ENCODE assay signal across 2 cellular contexts in genomic region chr3:190174471-190174870, GRCh38.
TF ChIP-seq lines count a peak whose summit lies in the region.

No MANE protein-coding gene starts in this region.

TF ChIP-seq in HEK293, 187 proteins besides CTCF, POLR2A, EP300 and RAD21:
- TF ChIP-seq ZNF449 (tag by site-specific recombination; IDR thresholded peaks at IDR 0.05) (no peak), ZNF555 (tag by site-specific recombination; conservative IDR thresholded peaks at IDR 0.05) (no peak), ELK4 (IDR thresholded peaks at IDR 0.05; ENCODE audit: borderline replicate concordance, low read depth, low read length) (no peak), ZSCAN18 (tag by site-specific recombination; IDR thresholded peaks at IDR 0.05) (no peak), ZNF112 (tag by site-specific recombination; IDR thresholded peaks at IDR 0.05) (no peak), ZNF610 (tag by site-specific recombination; IDR thresholded peaks at IDR 0.05; ENCODE audit: borderline replicate concordance) (no peak), ZNF544 (tag by site-specific recombination; IDR thresholded peaks at IDR 0.05) (no peak), ZNF24 (tag by site-specific recombination; IDR thresholded peaks at IDR 0.05) (no peak), ZNF501 (tag by site-specific recombination; IDR thresholded peaks at IDR 0.05) (no peak), ZNF292 (tag by site-specific recombination; IDR thresholded peaks at IDR 0.05; ENCODE audit: borderline replicate concordance, low read depth) (no peak), ZNF211 (tag by site-specific recombination; IDR thresholded peaks at IDR 0.05; ENCODE audit: low read depth) (no peak), ZNF704 (tag by site-specific recombination; IDR thresholded peaks at IDR 0.05) (no peak), PRDM1 (tag by site-specific recombination; IDR thresholded peaks at IDR 0.05) (peak; percentile 83), ZNF366 (tag by site-specific recombination; conservative IDR thresholded peaks at IDR 0.05) (peak; percentile 73)

TF ChIP-seq in WTC11, 78 proteins besides CTCF, POLR2A, EP300 and RAD21 (continued from another document):
- TF ChIP-seq ZNF512 (CRISPR knock-in tag; IDR thresholded peaks at IDR 0.05; ENCODE audit: borderline replicate concordance) = no peak
